In the genomic region with DNA sequence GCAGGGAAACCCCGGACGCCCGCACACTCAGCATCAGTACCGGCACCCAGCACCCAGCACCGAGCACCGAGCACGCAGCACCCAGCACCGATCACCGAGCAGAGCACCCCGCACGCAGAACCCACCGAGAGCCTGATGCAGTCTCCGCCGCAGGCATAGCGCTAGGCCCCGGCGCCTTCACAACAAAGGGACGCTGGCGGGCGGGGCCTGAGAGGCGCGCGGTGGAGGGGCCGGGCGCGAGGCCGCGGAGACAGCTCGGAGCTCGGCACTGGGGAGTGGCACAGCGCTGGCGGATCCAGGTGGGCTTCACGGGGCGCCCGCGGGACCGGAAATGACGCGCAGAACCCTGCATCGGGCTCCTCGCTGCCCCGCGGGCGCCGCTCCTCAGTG, we compare ENCODE assay signal across 8 cellular contexts. TPM values are rescaled to one million over a fixed set of nuclear protein-coding genes. Genes with fewer than 3 reads are reported as not detected.
DNase-seq lines count a peak whose midpoint lies in the region; ATAC-seq and TF ChIP-seq lines count a peak whose summit lies in the region.
"Not testable (repeated sequence)": the region's sequence is repeated elsewhere in the genome, so short reads cannot be mapped to it uniquely, and the experiment has no call there.

No MANE protein-coding gene starts in this region.

- H3K4me1 Mint-ChIP-seq in activated naive CD8-positive, alpha-beta T cell treated with anti-CD3 and anti-CD28 coated beads for 36 hours; neural progenitor cell: not testable (repeated sequence)
- peaks cover 12% of the 10 kb centered on the region for H3K4me1 Mint-ChIP-seq in stimulated activated effector memory CD8-positive, alpha-beta T cell treated with anti-CD3 and anti-CD28 coated beads, Interleukin-12 subunit alpha, Interleukin-12 subunit beta, amount 100 ng/mL, for 72 hours

- H3K4me1 ChIP-seq in DOHH2 (ENCODE audit: control insufficient read depth, low read length); neural progenitor cell: not testable (repeated sequence)

- peak; percentile 21 for DNase-seq in NCI-H1417 treated with DMSO at 0.1 percent for 48 hours (lab: John Stamatoyannopoulos, UW)
- peak in 4 of 5 donors; percentile 57 to 82 (median 68) for DNase-seq in T-helper 1 cell
- peak; percentile 85 for DNase-seq in activated naive CD8-positive, alpha-beta T cell treated with anti-CD3 and anti-CD28 coated beads for 36 hours
- DNase-seq in glomerular visceral epithelial cell (ENCODE audit: extremely low spot score) = peak; percentile 43
- DNase-seq in neural progenitor cell (ENCODE audit: low spot score) = peak; percentile 86
- peak; percentile 71 to 88 for DNase-seq in stimulated activated effector memory CD8-positive, alpha-beta T cell treated with anti-CD3 and anti-CD28 coated beads, Interleukin-12 subunit alpha, Interleukin-12 subunit beta, amount 100 ng/mL, for 72 hours (ENCODE audit: low spot score in 2 of 2)

- not testable (repeated sequence) for H3F3A ChIP-seq in DOHH2 (ENCODE audit: control insufficient read depth, insufficient read depth)
- H3F3A ChIP-seq in neural progenitor cell (ENCODE audit: low read depth) = peaks cover 11% of the 10 kb centered on the region

- H3K36me3 Mint-ChIP-seq in activated naive CD8-positive, alpha-beta T cell treated with anti-CD3 and anti-CD28 coated beads for 36 hours = not testable (repeated sequence)
- peaks cover 13% of the 10 kb centered on the region for H3K36me3 Mint-ChIP-seq in neural progenitor cell
- peaks cover 14% of the 10 kb centered on the region for H3K36me3 Mint-ChIP-seq in stimulated activated effector memory CD8-positive, alpha-beta T cell treated with anti-CD3 and anti-CD28 coated beads, Interleukin-12 subunit alpha, Interleukin-12 subunit beta, amount 100 ng/mL, for 72 hours

- H3K27ac ChIP-seq in DOHH2 (ENCODE audit: low read depth, low read length) = peak overlapping the region; percentile 76
- H3K27ac ChIP-seq in neural progenitor cell = peak overlapping the region; percentile 100

- not testable (repeated sequence) for H2AFZ ChIP-seq in neural progenitor cell (replicated peaks)

- H3K4me2 ChIP-seq in DOHH2 (ENCODE audit: low read length) (peak overlapping the region; percentile 51; the same call in 1 of the 2 replicates), neural progenitor cell (peak overlapping the region; percentile 71)

- not testable (repeated sequence) for H4K20me1 ChIP-seq in DOHH2 (ENCODE audit: control insufficient read depth, insufficient read depth, low read depth, low read length); neural progenitor cell (ENCODE audit: low read depth)

- H3K79me2 ChIP-seq in DOHH2 (ENCODE audit: control insufficient read depth, low read length) = not testable (repeated sequence)
- peaks cover 25% of the 10 kb centered on the region for H3K79me2 ChIP-seq in neural progenitor cell (ENCODE audit: low read depth)

- peak; percentile 25 for ATAC-seq in HG02840 (IDR thresholded peaks at IDR 0.05; ENCODE audit: low FRiP score, unreplicated experiment)
- ATAC-seq in stimulated activated effector memory CD8-positive, alpha-beta T cell treated with anti-CD3 and anti-CD28 coated beads, Interleukin-12 subunit alpha, Interleukin-12 subunit beta, amount 100 ng/mL, for 72 hours = peak; percentile 79

- H3K27ac Mint-ChIP-seq in activated naive CD8-positive, alpha-beta T cell treated with anti-CD3 and anti-CD28 coated beads for 36 hours = peak overlapping the region; percentile 68
- H3K27ac Mint-ChIP-seq in neural progenitor cell = not testable (repeated sequence)
- peak overlapping the region; percentile 95 for H3K27ac Mint-ChIP-seq in stimulated activated effector memory CD8-positive, alpha-beta T cell treated with anti-CD3 and anti-CD28 coated beads, Interleukin-12 subunit alpha, Interleukin-12 subunit beta, amount 100 ng/mL, for 72 hours

- H3K27me3 Mint-ChIP-seq in activated naive CD8-positive, alpha-beta T cell treated with anti-CD3 and anti-CD28 coated beads for 36 hours; neural progenitor cell (ENCODE audit: insufficient read depth, low read depth): not testable (repeated sequence)

- not testable (repeated sequence) for H3K9me3 ChIP-seq in DOHH2 (ENCODE audit: control insufficient read depth, insufficient read depth, low read length); neural progenitor cell (ENCODE audit: low read depth)

- not testable (repeated sequence) for TF ChIP-seq CTCF in DOHH2 (IDR thresholded peaks at IDR 0.05; ENCODE audit: low read depth, low read length, poor library complexity, severe bottlenecking); neural progenitor cell (IDR thresholded peaks at IDR 0.05)

- peak overlapping the region; percentile 66 for H3K4me3 ChIP-seq in DOHH2 (ENCODE audit: low read length)
- H3K4me3 ChIP-seq in neural progenitor cell = peak overlapping the region; percentile 68

- H3K9me2 ChIP-seq in DOHH2 (replicated peaks; ENCODE audit: control insufficient read depth, low read length) = not testable (repeated sequence)

- peak overlapping the region; percentile 66 for H3K4me3 Mint-ChIP-seq in activated naive CD8-positive, alpha-beta T cell treated with anti-CD3 and anti-CD28 coated beads for 36 hours
- H3K4me3 Mint-ChIP-seq in neural progenitor cell = peak overlapping the region; percentile 68
- H3K4me3 Mint-ChIP-seq in stimulated activated effector memory CD8-positive, alpha-beta T cell treated with anti-CD3 and anti-CD28 coated beads, Interleukin-12 subunit alpha, Interleukin-12 subunit beta, amount 100 ng/mL, for 72 hours = peak overlapping the region; percentile 64

- not testable (repeated sequence) for H3K9me3 Mint-ChIP-seq in activated naive CD8-positive, alpha-beta T cell treated with anti-CD3 and anti-CD28 coated beads for 36 hours; neural progenitor cell; stimulated activated effector memory CD8-positive, alpha-beta T cell treated with anti-CD3 and anti-CD28 coated beads, Interleukin-12 subunit alpha, Interleukin-12 subunit beta, amount 100 ng/mL, for 72 hours

- H3K9ac ChIP-seq in neural progenitor cell = peak overlapping the region; percentile 98

- not testable (repeated sequence) for H3K36me3 ChIP-seq in DOHH2 (ENCODE audit: control insufficient read depth, low read length); neural progenitor cell

- not testable (repeated sequence) for H3K27me3 ChIP-seq in DOHH2 (ENCODE audit: control insufficient read depth, low read length); neural progenitor cell

RNA-seq across cellular contexts. Expression of gene SLC35E2B, which starts 0.3 kb away (rescaled TPM):
- total RNA-seq in activated naive CD8-positive, alpha-beta T cell treated with anti-CD3 and anti-CD28 coated beads for 36 hours = 10 to 100 TPM; 19.3 to 20.1 TPM
- total RNA-seq in neural progenitor cell (ENCODE audit: low replicate concordance) = 49.4 and 71.6 TPM in 2 replicates

RNA-seq across cellular contexts. Expression of gene CDK11A, which starts 31.8 kb away (rescaled TPM):
- total RNA-seq in activated naive CD8-positive, alpha-beta T cell treated with anti-CD3 and anti-CD28 coated beads for 36 hours = 10 to 100 TPM; 64.2 to 65.0 TPM
- 6.6 and 16.6 TPM in 2 replicates for total RNA-seq in neural progenitor cell (ENCODE audit: low replicate concordance)

RNA-seq across cellular contexts. Expression of gene CDK11B, which starts 33.5 kb away (rescaled TPM):
- 10 to 100 TPM; 42.2 to 43.3 TPM for total RNA-seq in activated naive CD8-positive, alpha-beta T cell treated with anti-CD3 and anti-CD28 coated beads for 36 hours
- 12.6 and 16.9 TPM in 2 replicates for total RNA-seq in neural progenitor cell (ENCODE audit: low replicate concordance)

Comparison
In these comparisons a context has a peak if more than half of its experiments do, and no peak if none do; other contexts are left out.
1. Peak in every context shown above with its lines: DNase-seq, ATAC-seq, H3K4me3 ChIP-seq and H3K27ac ChIP-seq.
2. DNase-seq: peak in every context shown above with its lines; median percentile 86 in neural progenitor cell; 85 in activated naive CD8-positive, alpha-beta T cell treated with anti-CD3 and anti-CD28 coated beads for 36 hours; 80 in stimulated activated effector memory CD8-positive, alpha-beta T cell treated with anti-CD3 and anti-CD28 coated beads, Interleukin-12 subunit alpha, Interleukin-12 subunit beta, amount 100 ng/mL, for 72 hours; 68 in T-helper 1 cell; 43 in glomerular visceral epithelial cell; 21 in NCI-H1417 treated with DMSO at 0.1 percent for 48 hours.